ENCODE assay signal across 1 cellular context in genomic region chr9:98881836-98882568, GRCh38.
TF ChIP-seq lines count a peak whose summit lies in the region.

No MANE protein-coding gene starts in this region.

TF ChIP-seq in SK-N-SH, 30 proteins besides CTCF, POLR2A, EP300 and RAD21 (continued from another document):
- TF ChIP-seq REST (IDR thresholded peaks at IDR 0.05; ENCODE audit: low read depth, low read length), result no peak
- TF ChIP-seq EZH2phosphoT487 (IDR thresholded peaks at IDR 0.05; ENCODE audit: borderline replicate concordance, low read depth), result no peak
- no peak for TF ChIP-seq MAX (IDR thresholded peaks at IDR 0.05; ENCODE audit: low read depth)
- TF ChIP-seq TCF12 (IDR thresholded peaks at IDR 0.05), result no peak
- TF ChIP-seq MXI1 (IDR thresholded peaks at IDR 0.05; ENCODE audit: low read depth, low read length), result no peak
- no peak for TF ChIP-seq USF1 (IDR thresholded peaks at IDR 0.05; ENCODE audit: borderline replicate concordance, low read depth)
- TF ChIP-seq TAF1 (IDR thresholded peaks at IDR 0.05; ENCODE audit: borderline replicate concordance, low read depth, low read length), result no peak
- TF ChIP-seq POLR2AphosphoS5 (IDR thresholded peaks at IDR 0.05; ENCODE audit: low read depth, low read length), result no peak
- no peak for TF ChIP-seq ELF1 (IDR thresholded peaks at IDR 0.05)
- no peak for TF ChIP-seq SIN3A (IDR thresholded peaks at IDR 0.05; ENCODE audit: borderline replicate concordance, low read depth, low read length)
- no peak for TF ChIP-seq SMC3 (IDR thresholded peaks at IDR 0.05; ENCODE audit: low read depth, low read length)
- no peak for TF ChIP-seq GABPA (IDR thresholded peaks at IDR 0.05; ENCODE audit: low read depth)
- TF ChIP-seq, protein P1, sequence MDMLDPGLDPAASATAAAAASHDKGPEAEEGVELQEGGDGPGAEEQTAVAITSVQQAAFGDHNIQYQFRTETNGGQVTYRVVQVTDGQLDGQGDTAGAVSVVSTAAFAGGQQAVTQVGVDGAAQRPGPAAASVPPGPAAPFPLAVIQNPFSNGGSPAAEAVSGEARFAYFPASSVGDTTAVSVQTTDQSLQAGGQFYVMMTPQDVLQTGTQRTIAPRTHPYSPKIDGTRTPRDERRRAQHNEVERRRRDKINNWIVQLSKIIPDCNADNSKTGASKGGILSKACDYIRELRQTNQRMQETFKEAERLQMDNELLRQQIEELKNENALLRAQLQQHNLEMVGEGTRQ (IDR thresholded peaks at IDR 0.05; ENCODE audit: borderline replicate concordance, low read depth, low read length), result no peak
- no peak for TF ChIP-seq PBX3 (IDR thresholded peaks at IDR 0.05)
- no peak for TF ChIP-seq MEF2A (IDR thresholded peaks at IDR 0.05; ENCODE audit: borderline replicate concordance, low read depth)
